8 cellular contexts compared by ENCODE assay signal in genomic region chr11:12889243-12889642, GRCh38.
DNase-seq lines count a peak whose midpoint lies in the region; ATAC-seq and TF ChIP-seq lines count a peak whose summit lies in the region.

No MANE protein-coding gene starts in this region.

- H3K36me3 ChIP-seq in MG63 (peaks cover 77% of the 10 kb centered on the region), colonic mucosa (no peaks in the 10 kb centered on the region), upper lobe of left lung (peaks cover 0 to 13% (median 1%) of the 10 kb centered on the region in 4 donors)

- H3K4me1 ChIP-seq in colonic mucosa (no peaks in the 10 kb centered on the region), upper lobe of left lung (peaks cover 5 to 18% (median 13%) of the 10 kb centered on the region in 4 donors)

- TF ChIP-seq EP300 in upper lobe of left lung (IDR thresholded peaks at IDR 0.05): no peak

- ATAC-seq in upper lobe of left lung (ENCODE audit: low FRiP score in 2 of 2) (peak in 1 of 2 donors; percentile 69), GM18867 (IDR thresholded peaks at IDR 0.05; ENCODE audit: unreplicated experiment) (no peak)

- TF ChIP-seq CTCF in colonic mucosa (IDR thresholded peaks at IDR 0.05): no peak
- TF ChIP-seq CTCF in mesothelial cell of epicardium (IDR thresholded peaks at IDR 0.05; ENCODE audit: unreplicated experiment): no peak
- TF ChIP-seq CTCF in upper lobe of left lung (IDR thresholded peaks at IDR 0.05): no peak

- H3K27ac ChIP-seq in colonic mucosa: peak overlapping the region; percentile 8
- peak overlapping the region in 3 of 4 donors; percentile 55 to 59 (median 58) for H3K27ac ChIP-seq in upper lobe of left lung

- no peaks in the 10 kb centered on the region for H3K9me3 Mint-ChIP-seq in mesothelial cell of epicardium

- 53% methylated on average over 5 of the region's 5 CpGs for WGBS in upper lobe of left lung, 2 donors

- H3K9ac ChIP-seq in colonic mucosa (ENCODE audit: low read depth in 2 of 2, low read length in 2 of 2): peak overlapping the region in 1 of 2 donors; percentile 26

- H3K27me3 ChIP-seq in MG63 (no peaks in the 10 kb centered on the region), colonic mucosa (no peaks in the 10 kb centered on the region), upper lobe of left lung (no peaks in the 10 kb centered on the region)

- H3K36me3 Mint-ChIP-seq in mesothelial cell of epicardium: peaks cover 25% of the 10 kb centered on the region

- DNase-seq in MG63: peak; percentile 75
- DNase-seq in colonic mucosa: no peak
- no peak for DNase-seq in mesothelial cell of epicardium (ENCODE audit: low spot score in 2 of 2, unreplicated experiment in 2 of 2)
- DNase-seq in upper lobe of left lung: peak; percentile 37 to 56
- no peak for DNase-seq in UCSD-AML1 (lab: John Stamatoyannopoulos, UW; ENCODE audit: unreplicated experiment)
- no peak for DNase-seq in 8988T
- no peak for DNase-seq in NCI-H1048 (lab: John Stamatoyannopoulos, UW)

- intact Hi-C loops in colonic mucosa (cut with DNase I): loop anchor here (5.0 kb wide), 1 partner anchor 62 kb away; no protein-coding TSS in a partner anchor

- H3K4me1 Mint-ChIP-seq in mesothelial cell of epicardium: peaks cover 38% of the 10 kb centered on the region

- no peak overlapping the region for H3K4me3 ChIP-seq in MG63
- H3K4me3 ChIP-seq in colonic mucosa: no peak overlapping the region
- H3K4me3 ChIP-seq in upper lobe of left lung: no peak overlapping the region

- no peak overlapping the region for H3K4me3 Mint-ChIP-seq in mesothelial cell of epicardium

- H3K27ac Mint-ChIP-seq in mesothelial cell of epicardium: peak overlapping the region; percentile 85

- no peak for TF ChIP-seq POLR2A in upper lobe of left lung (IDR thresholded peaks at IDR 0.05)

- H3K9me3 ChIP-seq in MG63 (no peaks in the 10 kb centered on the region), colonic mucosa (no peaks in the 10 kb centered on the region), upper lobe of left lung (no peaks in the 10 kb centered on the region)

- H3K27me3 Mint-ChIP-seq in mesothelial cell of epicardium (ENCODE audit: low read depth): no peaks in the 10 kb centered on the region

Comparison
In these comparisons a context has a peak if more than half of its experiments do, and no peak if none do; other contexts are left out.
1. DNase-seq: peak in MG63 (single experiment) and upper lobe of left lung (2 of 2); none in colonic mucosa (single experiment), mesothelial cell of epicardium (0 of 2), UCSD-AML1 (single experiment), 8988T (single experiment) and NCI-H1048 (single experiment).